In the genomic region with DNA sequence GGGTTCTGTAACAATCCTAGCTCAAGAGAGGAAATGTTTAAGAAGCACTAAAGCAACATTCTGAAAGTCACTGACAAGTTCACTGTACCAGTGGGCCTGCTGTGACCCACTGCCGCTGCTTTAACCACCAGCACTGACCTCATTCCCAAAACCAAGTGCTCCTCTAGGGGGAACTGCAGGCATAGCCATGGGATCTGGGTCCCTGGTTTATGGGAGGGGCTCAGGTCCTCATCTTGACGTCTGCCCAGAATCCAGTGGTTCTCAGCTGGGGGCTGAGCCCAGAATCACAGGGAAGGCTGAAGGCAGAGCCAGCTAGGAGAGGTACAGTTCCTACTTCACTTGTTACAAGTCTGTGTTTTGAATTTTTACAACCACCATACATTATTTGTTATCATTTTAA, we compare ENCODE assay signal across 9 cellular contexts. TPM values are rescaled to one million over a fixed set of nuclear protein-coding genes. Genes with fewer than 3 reads are reported as not detected.
DNase-seq lines count a peak whose midpoint lies in the region; ATAC-seq, FAIRE-seq and TF ChIP-seq lines count a peak whose summit lies in the region.
"Had no signal": no experiment of that assay in that cellular context is flagged by ENCODE, and none has a peak within 500 bp of the region (broad histone marks: within the 10 kb centered on the region; RNA-seq: fewer than 3 reads in every experiment).

No MANE protein-coding gene starts in this region.

- no peak overlapping the region for H3K4me3 Mint-ChIP-seq in chondrocyte (ENCODE audit: unreplicated experiment)

- H3K9me3 Mint-ChIP-seq in chondrocyte (ENCODE audit: low read depth): no peaks in the 10 kb centered on the region

- peaks cover 6% of the 10 kb centered on the region for H3K4me1 Mint-ChIP-seq in chondrocyte (ENCODE audit: low read depth)

- H3K36me3 ChIP-seq in small intestine (ENCODE audit: control insufficient read depth in 2 of 2, insufficient read depth in 2 of 2, low read length in 2 of 2): no peaks in the 10 kb centered on the region

- no peak for ATAC-seq in GM19452 (IDR thresholded peaks at IDR 0.05; ENCODE audit: unreplicated experiment)
- no peak for ATAC-seq in GM19455 (IDR thresholded peaks at IDR 0.05; ENCODE audit: unreplicated experiment)

- H3K4me3 ChIP-seq in fibroblast of pulmonary artery (replicated peaks; ENCODE audit: low read depth, low read length): no peak overlapping the region
- H3K4me3 ChIP-seq in small intestine (ENCODE audit: low read depth in 1 of 2, low read length in 2 of 2): no peak overlapping the region
- H3K4me3 ChIP-seq: Peyer's patch had no signal

- DNase-seq in HEK293T (ENCODE audit: extremely low spot score): peak; percentile 63
- peak; percentile 79 for DNase-seq in SK-MEL-5 (ENCODE audit: low read depth, low spot score)
- peak; percentile 47 for DNase-seq in fibroblast of pulmonary artery (ENCODE audit: low read depth)
- peak; percentile 9 for DNase-seq in small intestine
- no peak for DNase-seq in chondrocyte (ENCODE audit: low spot score)
- DNase-seq: activated T-cell treated with anti-CD3 and anti-CD28 coated beads, Interleukin-2, amount 50 U/mL, for 48 hours had no signal

- no peaks in the 10 kb centered on the region for H3K27me3 ChIP-seq in small intestine (ENCODE audit: control insufficient read depth in 2 of 2, insufficient read depth in 2 of 2, low read length in 2 of 2)
- H3K27me3 ChIP-seq: Peyer's patch had no signal

- in situ Hi-C loops in SK-MEL-5 (cut with HindIII; ENCODE audit: low pct_unique_long_range_greater_than_20kb, low sequenced_read_pairs): no loop called here

- TF ChIP-seq CTCF in fibroblast of pulmonary artery (IDR thresholded peaks at IDR 0.05; ENCODE audit: low read length, missing control alignments) (peak; percentile 40), chondrocyte (IDR thresholded peaks at IDR 0.05) (no peak)

- no peak overlapping the region for H3K27ac Mint-ChIP-seq in chondrocyte (ENCODE audit: unreplicated experiment)

- no peaks in the 10 kb centered on the region for H3K27me3 Mint-ChIP-seq in chondrocyte (ENCODE audit: low read depth)

- POLR2A ChIA-PET in HEK293T (lab: Yijun Ruan, JAX): interaction anchor here (0.8 to 1.1 kb wide), 4 partner anchors 9 to 63 kb away, joined by 3 to 4 read pairs (median 4); a partner anchor contains a TSS

- peak overlapping the region in 1 of 2 donors; percentile 79 for H3K27ac ChIP-seq in small intestine (ENCODE audit: low read depth in 1 of 2, low read length in 1 of 2)

- 50 to 59% (median 51%) methylated on average over 2 of the region's 2 CpGs for WGBS in small intestine, 3 donors

- peaks cover 5% of the 10 kb centered on the region for H3K36me3 Mint-ChIP-seq in chondrocyte (ENCODE audit: low read depth)

- FAIRE-seq in small intestine (lab: Jason Lieb, UNC): no peak

- no peaks in the 10 kb centered on the region for H3K9me3 ChIP-seq in small intestine (ENCODE audit: control insufficient read depth, low read depth)
- H3K9me3 ChIP-seq: Peyer's patch had no signal

- no peaks in the 10 kb centered on the region for H3K4me1 ChIP-seq in small intestine (ENCODE audit: control insufficient read depth in 2 of 2, insufficient read depth in 1 of 2, low read depth in 1 of 2, low read length in 1 of 2)

- CTCF ChIA-PET in HEK293T (lab: Yijun Ruan, JAX): interaction anchor here (0.6 to 1.5 kb wide), 6 partner anchors 9 to 520 kb away, joined by 3 to 5 read pairs (median 4); no protein-coding TSS in a partner anchor

TF ChIP-seq in HEK293T, 16 proteins besides CTCF, POLR2A, EP300 and RAD21:
- TF ChIP-seq TARDBP (IDR thresholded peaks at IDR 0.05): no peak
- no peak for TF ChIP-seq HDGF (IDR thresholded peaks at IDR 0.05; ENCODE audit: borderline replicate concordance)
- TF ChIP-seq NFRKB (IDR thresholded peaks at IDR 0.05): no peak
- TF ChIP-seq, protein P1, sequence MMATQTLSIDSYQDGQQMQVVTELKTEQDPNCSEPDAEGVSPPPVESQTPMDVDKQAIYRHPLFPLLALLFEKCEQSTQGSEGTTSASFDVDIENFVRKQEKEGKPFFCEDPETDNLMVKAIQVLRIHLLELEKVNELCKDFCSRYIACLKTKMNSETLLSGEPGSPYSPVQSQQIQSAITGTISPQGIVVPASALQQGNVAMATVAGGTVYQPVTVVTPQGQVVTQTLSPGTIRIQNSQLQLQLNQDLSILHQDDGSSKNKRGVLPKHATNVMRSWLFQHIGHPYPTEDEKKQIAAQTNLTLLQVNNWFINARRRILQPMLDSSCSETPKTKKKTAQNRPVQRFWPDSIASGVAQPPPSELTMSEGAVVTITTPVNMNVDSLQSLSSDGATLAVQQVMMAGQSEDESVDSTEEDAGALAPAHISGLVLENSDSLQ (IDR thresholded peaks at IDR 0.05): no peak
- no peak for TF ChIP-seq BHLHE40 (IDR thresholded peaks at IDR 0.05; ENCODE audit: borderline replicate concordance)
- no peak for TF ChIP-seq LEF1 (IDR thresholded peaks at IDR 0.05; ENCODE audit: borderline replicate concordance)
- TF ChIP-seq FOXA1 (IDR thresholded peaks at IDR 0.05): no peak
- no peak for TF ChIP-seq ZNF384 (IDR thresholded peaks at IDR 0.05)
- no peak for TF ChIP-seq SUZ12 (IDR thresholded peaks at IDR 0.05)
- TF ChIP-seq L3MBTL2 (conservative IDR thresholded peaks at IDR 0.05): no peak
- no peak for TF ChIP-seq CTBP1 (IDR thresholded peaks at IDR 0.05; ENCODE audit: borderline replicate concordance)
- TF ChIP-seq ARNT (IDR thresholded peaks at IDR 0.05): no peak
- TF ChIP-seq ELF4 (IDR thresholded peaks at IDR 0.05): no peak
- no peak for TF ChIP-seq FOXM1 (IDR thresholded peaks at IDR 0.05; ENCODE audit: borderline replicate concordance)

RNA-seq across cellular contexts. Expression of a gene that starts 36.1 kb away (rescaled TPM):
- 4.4 and 10.3 TPM in 2 replicates for total RNA-seq in SK-MEL-5 (2014; rRNA removed; shearing (Covaris generic))
- 8.4 and 8.5 TPM in 2 replicates for polyA plus RNA-seq in SK-MEL-5 (2015; cell fraction: cytosol; rRNA removed)
- 30.3 and 30.8 TPM in 2 replicates for polyA plus RNA-seq in SK-MEL-5 (2015; cell fraction: nucleus; rRNA removed)
- 10 to 100 TPM; 17.2 to 21.4 (median 20.0) TPM for polyA plus RNA-seq in small intestine
- total RNA-seq in chondrocyte: 14.1 to 16.4 TPM (median 15.3 TPM) in 3 replicates
